In the genomic region with DNA sequence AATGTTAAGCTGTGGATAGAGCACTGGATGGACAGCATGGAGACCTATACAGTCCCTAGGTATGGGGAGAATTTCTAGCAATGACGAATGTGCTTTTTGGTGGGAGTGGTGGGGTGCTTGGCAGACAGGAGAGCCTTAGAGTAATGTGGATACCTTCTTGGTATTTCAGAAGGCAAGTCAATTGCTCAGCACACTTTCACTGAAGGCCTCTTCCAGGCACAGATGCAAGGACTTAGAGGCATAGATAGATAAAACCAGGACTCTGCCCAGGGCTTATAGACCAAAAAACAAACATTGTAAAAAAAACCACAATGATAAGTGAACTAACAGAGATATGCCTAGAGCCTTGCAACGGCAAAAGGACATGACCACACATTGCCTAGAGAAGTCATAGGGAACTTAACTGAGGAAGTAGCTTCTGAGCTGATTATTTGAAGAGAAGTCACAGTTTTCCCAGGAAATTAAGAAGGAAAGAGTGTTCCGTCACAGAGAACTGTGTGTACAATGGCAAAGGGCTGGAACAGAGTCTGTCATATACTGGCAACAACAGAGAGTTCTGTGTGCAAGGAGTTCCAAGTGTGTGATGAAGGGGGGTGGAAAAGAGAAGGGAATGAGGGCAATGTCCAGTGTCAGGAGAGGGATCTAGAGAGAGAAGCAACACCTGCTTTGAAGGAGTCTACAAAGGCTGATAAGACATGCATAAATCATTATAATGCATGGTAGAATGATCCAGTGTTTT, we compare ENCODE assay signal across 1 cellular context.
TF ChIP-seq lines count a peak whose summit lies in the region.

No MANE protein-coding gene starts in this region.

TF ChIP-seq in liver, 16 proteins besides CTCF, POLR2A, EP300 and RAD21 (continued from another document):
- TF ChIP-seq, protein P1, sequence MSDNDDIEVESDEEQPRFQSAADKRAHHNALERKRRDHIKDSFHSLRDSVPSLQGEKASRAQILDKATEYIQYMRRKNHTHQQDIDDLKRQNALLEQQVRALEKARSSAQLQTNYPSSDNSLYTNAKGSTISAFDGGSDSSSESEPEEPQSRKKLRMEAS (IDR thresholded peaks at IDR 0.05) = peak; percentile 35
- no peak for TF ChIP-seq FOXA2 (IDR thresholded peaks at IDR 0.05)
- TF ChIP-seq, protein P2, sequence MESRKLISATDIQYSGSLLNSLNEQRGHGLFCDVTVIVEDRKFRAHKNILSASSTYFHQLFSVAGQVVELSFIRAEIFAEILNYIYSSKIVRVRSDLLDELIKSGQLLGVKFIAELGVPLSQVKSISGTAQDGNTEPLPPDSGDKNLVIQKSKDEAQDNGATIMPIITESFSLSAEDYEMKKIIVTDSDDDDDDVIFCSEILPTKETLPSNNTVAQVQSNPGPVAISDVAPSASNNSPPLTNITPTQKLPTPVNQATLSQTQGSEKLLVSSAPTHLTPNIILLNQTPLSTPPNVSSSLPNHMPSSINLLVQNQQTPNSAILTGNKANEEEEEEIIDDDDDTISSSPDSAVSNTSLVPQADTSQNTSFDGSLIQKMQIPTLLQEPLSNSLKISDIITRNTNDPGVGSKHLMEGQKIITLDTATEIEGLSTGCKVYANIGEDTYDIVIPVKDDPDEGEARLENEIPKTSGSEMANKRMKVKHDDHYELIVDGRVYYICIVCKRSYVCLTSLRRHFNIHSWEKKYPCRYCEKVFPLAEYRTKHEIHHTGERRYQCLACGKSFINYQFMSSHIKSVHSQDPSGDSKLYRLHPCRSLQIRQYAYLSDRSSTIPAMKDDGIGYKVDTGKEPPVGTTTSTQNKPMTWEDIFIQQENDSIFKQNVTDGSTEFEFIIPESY (IDR thresholded peaks at IDR 0.05) = no peak
